ENCODE assay signal across 16 cellular contexts in genomic region chr5:68682400-68683152, GRCh38.
DNase-seq lines count a peak whose midpoint lies in the region; ATAC-seq and TF ChIP-seq lines count a peak whose summit lies in the region.
"Had no signal": no experiment of that assay in that cellular context is flagged by ENCODE, and none has a peak within 500 bp of the region (broad histone marks: within the 10 kb centered on the region; RNA-seq: fewer than 3 reads in every experiment).

No MANE protein-coding gene starts in this region.

- no peak overlapping the region for H2BK120ac ChIP-seq in mesenchymal stem cell (ENCODE audit: low read depth, low read length)

- H3K9ac ChIP-seq in colonic mucosa (ENCODE audit: low read depth in 2 of 2, low read length in 2 of 2) (no peak overlapping the region), mesenchymal stem cell (ENCODE audit: low read length) (no peak overlapping the region)

- POLR2A ChIA-PET in CD8-positive, alpha-beta T cell (lab: Charles Lee): no interaction called here

- no peak overlapping the region for H2AK5ac ChIP-seq in mesenchymal stem cell (ENCODE audit: low read length, severe bottlenecking)

- no peaks in the 10 kb centered on the region for H3K27me3 ChIP-seq in colonic mucosa
- H3K27me3 ChIP-seq in mesenchymal stem cell (ENCODE audit: control insufficient read depth in 1 of 2, insufficient read depth in 1 of 2, low read length in 2 of 2): no peaks in the 10 kb centered on the region
- no peaks in the 10 kb centered on the region for H3K27me3 ChIP-seq in CD8-positive, alpha-beta T cell (ENCODE audit: insufficient read depth, low read length)
- H3K27me3 ChIP-seq: gastroesophageal sphincter had no signal

- H3K4ac ChIP-seq in mesenchymal stem cell (ENCODE audit: low read depth in 1 of 2, low read length in 2 of 2): peak overlapping the region in 1 of 2 experiments; percentile 17

- no peak overlapping the region for H3K23ac ChIP-seq in mesenchymal stem cell (ENCODE audit: low read length in 2 of 2)

- no peaks in the 10 kb centered on the region for H3K36me3 ChIP-seq in colonic mucosa
- no peaks in the 10 kb centered on the region for H3K36me3 ChIP-seq in mesenchymal stem cell (ENCODE audit: control insufficient read depth in 1 of 2, insufficient read depth in 2 of 2, low read depth in 1 of 2, low read length in 2 of 2)
- H3K36me3 ChIP-seq in CD8-positive, alpha-beta T cell (ENCODE audit: insufficient read depth, low read length): no peaks in the 10 kb centered on the region
- H3K36me3 ChIP-seq: gastroesophageal sphincter had no signal

- no peak overlapping the region for H2BK5ac ChIP-seq in mesenchymal stem cell (ENCODE audit: low read depth, low read length, poor library complexity, severe bottlenecking)

- no peaks in the 10 kb centered on the region for H3K27me3 Mint-ChIP-seq in CD8-positive, alpha-beta T cell (ENCODE audit: low read depth)

- no peak overlapping the region for H3K4me3 Mint-ChIP-seq in CD8-positive, alpha-beta T cell
- H3K4me3 Mint-ChIP-seq: activated CD4-positive, alpha-beta memory T cell treated with anti-CD3 and anti-CD28 coated beads for 36 hours; neural crest cell had no signal

- H4K8ac ChIP-seq in mesenchymal stem cell (ENCODE audit: low read length): no peak overlapping the region

- CTCF ChIA-PET in CD8-positive, alpha-beta T cell (lab: Charles Lee): no interaction called here

- no peak overlapping the region for H3K27ac ChIP-seq in colonic mucosa
- H3K27ac ChIP-seq in mesenchymal stem cell (ENCODE audit: low read length, poor library complexity, severe bottlenecking): peak overlapping the region; percentile 31
- no peak overlapping the region for H3K27ac ChIP-seq in CD8-positive, alpha-beta T cell (ENCODE audit: low read depth, low read length)
- H3K27ac ChIP-seq: gastroesophageal sphincter had no signal

- no peaks in the 10 kb centered on the region for H3K9me3 ChIP-seq in colonic mucosa
- H3K9me3 ChIP-seq in mesenchymal stem cell (ENCODE audit: control insufficient read depth, low read length): no peaks in the 10 kb centered on the region
- no peaks in the 10 kb centered on the region for H3K9me3 ChIP-seq in CD8-positive, alpha-beta T cell (ENCODE audit: low read length)

- H3K4me3 ChIP-seq in colonic mucosa (no peak overlapping the region), mesenchymal stem cell (ENCODE audit: insufficient read depth in 1 of 2, low read depth in 1 of 2, low read length in 2 of 2) (no peak overlapping the region)
- no peak overlapping the region for H3K4me3 ChIP-seq in CD8-positive, alpha-beta T cell (ENCODE audit: low read depth, low read length)
- H3K4me3 ChIP-seq: gastroesophageal sphincter had no signal

- H2BK15ac ChIP-seq in mesenchymal stem cell (ENCODE audit: low read depth, poor library complexity, severe bottlenecking): no peak overlapping the region

- peak; percentile 14 for ATAC-seq in left ventricle myocardium superior
- ATAC-seq in Right ventricle myocardium superior (ENCODE audit: poor library complexity): no peak
- no peak for ATAC-seq in CD8-positive, alpha-beta T cell
- no peak for ATAC-seq in sciatic nerve
- no peak for ATAC-seq in GM21367 (IDR thresholded peaks at IDR 0.05; ENCODE audit: unreplicated experiment)

- no peak overlapping the region for H2AFZ ChIP-seq in mesenchymal stem cell (ENCODE audit: low read depth, low read length)

- DNase-seq in left ventricle myocardium superior (no peak), Right ventricle myocardium superior (no peak), colonic mucosa (peak; percentile 79), mesenchymal stem cell (no peak), sciatic nerve (ENCODE audit: low spot score) (no peak)
- no peak for DNase-seq in activated T-cell treated with anti-CD3 and anti-CD28 coated beads, Interleukin-2, amount 50 U/mL, for 1 hour
- DNase-seq in CD8-positive, alpha-beta T cell: no peak
- DNase-seq: activated CD4-positive, alpha-beta memory T cell treated with anti-CD3 and anti-CD28 coated beads for 36 hours; effector CD4-positive, alpha-beta T cell; NCI-H1105 treated with DMSO at 0.1 percent for 48 hours; NCI-H82; SIG-M5; substantia nigra had no signal

- H3K18ac ChIP-seq in mesenchymal stem cell (ENCODE audit: low read depth in 1 of 2, low read length in 2 of 2): peak overlapping the region in 1 of 2 experiments; percentile 0

- intact Hi-C loops in left ventricle myocardium superior (cut with micrococcal nuclease): no loop called here
- intact Hi-C loops in Right ventricle myocardium superior (cut with DNase I): no loop called here
- intact Hi-C loops in colonic mucosa (cut with DNase I): no loop called here
- intact Hi-C loops in CD8-positive, alpha-beta T cell (cut with DNase I, micrococcal nuclease): no loop called here
- intact Hi-C loops in sciatic nerve (cut with DNase I): no loop called here

- H3K14ac ChIP-seq in mesenchymal stem cell (ENCODE audit: low read length in 2 of 2): no peak overlapping the region

- peak overlapping the region; percentile 31 to 32 for H2BK12ac ChIP-seq in mesenchymal stem cell (ENCODE audit: low read length in 2 of 2)

- no peaks in the 10 kb centered on the region for H3K36me3 Mint-ChIP-seq in CD8-positive, alpha-beta T cell
- H3K36me3 Mint-ChIP-seq: activated CD4-positive, alpha-beta memory T cell treated with anti-CD3 and anti-CD28 coated beads for 36 hours had no signal

- no peaks in the 10 kb centered on the region for H3K4me1 Mint-ChIP-seq in CD8-positive, alpha-beta T cell (ENCODE audit: low read depth)
- H3K4me1 Mint-ChIP-seq: neural crest cell had no signal

- H4K91ac ChIP-seq in mesenchymal stem cell (ENCODE audit: low read length): no peak overlapping the region

- H3K4me1 ChIP-seq in colonic mucosa: peaks cover 7% of the 10 kb centered on the region
- peaks cover 5% of the 10 kb centered on the region for H3K4me1 ChIP-seq in mesenchymal stem cell (ENCODE audit: control insufficient read depth, insufficient read depth, low read depth, low read length)
- no peaks in the 10 kb centered on the region for H3K4me1 ChIP-seq in CD8-positive, alpha-beta T cell (ENCODE audit: insufficient read depth, low read length)
- H3K4me1 ChIP-seq: gastroesophageal sphincter had no signal

- H3K9me3 Mint-ChIP-seq in CD8-positive, alpha-beta T cell: no peaks in the 10 kb centered on the region
- H3K9me3 Mint-ChIP-seq: activated CD4-positive, alpha-beta memory T cell treated with anti-CD3 and anti-CD28 coated beads for 36 hours; neural crest cell had no signal

- peak overlapping the region; percentile 35 for H3K4me2 ChIP-seq in mesenchymal stem cell (ENCODE audit: low read length, poor library complexity, severe bottlenecking)

- WGBS in mesenchymal stem cell: 92% methylated on average over 4 of the region's 6 CpGs

- H3K79me1 ChIP-seq in mesenchymal stem cell (replicated peaks; ENCODE audit: low read length, poor library complexity, severe bottlenecking): no peaks in the 10 kb centered on the region

- no peak for TF ChIP-seq CTCF in colonic mucosa (IDR thresholded peaks at IDR 0.05)
- TF ChIP-seq CTCF in CD8-positive, alpha-beta T cell (IDR thresholded peaks at IDR 0.05): no peak

- no peak overlapping the region for H3K27ac Mint-ChIP-seq in CD8-positive, alpha-beta T cell
- H3K27ac Mint-ChIP-seq: activated CD4-positive, alpha-beta memory T cell treated with anti-CD3 and anti-CD28 coated beads for 36 hours had no signal
